Comparison of ENCODE assay signal across 8 cellular contexts in the genomic region with DNA sequence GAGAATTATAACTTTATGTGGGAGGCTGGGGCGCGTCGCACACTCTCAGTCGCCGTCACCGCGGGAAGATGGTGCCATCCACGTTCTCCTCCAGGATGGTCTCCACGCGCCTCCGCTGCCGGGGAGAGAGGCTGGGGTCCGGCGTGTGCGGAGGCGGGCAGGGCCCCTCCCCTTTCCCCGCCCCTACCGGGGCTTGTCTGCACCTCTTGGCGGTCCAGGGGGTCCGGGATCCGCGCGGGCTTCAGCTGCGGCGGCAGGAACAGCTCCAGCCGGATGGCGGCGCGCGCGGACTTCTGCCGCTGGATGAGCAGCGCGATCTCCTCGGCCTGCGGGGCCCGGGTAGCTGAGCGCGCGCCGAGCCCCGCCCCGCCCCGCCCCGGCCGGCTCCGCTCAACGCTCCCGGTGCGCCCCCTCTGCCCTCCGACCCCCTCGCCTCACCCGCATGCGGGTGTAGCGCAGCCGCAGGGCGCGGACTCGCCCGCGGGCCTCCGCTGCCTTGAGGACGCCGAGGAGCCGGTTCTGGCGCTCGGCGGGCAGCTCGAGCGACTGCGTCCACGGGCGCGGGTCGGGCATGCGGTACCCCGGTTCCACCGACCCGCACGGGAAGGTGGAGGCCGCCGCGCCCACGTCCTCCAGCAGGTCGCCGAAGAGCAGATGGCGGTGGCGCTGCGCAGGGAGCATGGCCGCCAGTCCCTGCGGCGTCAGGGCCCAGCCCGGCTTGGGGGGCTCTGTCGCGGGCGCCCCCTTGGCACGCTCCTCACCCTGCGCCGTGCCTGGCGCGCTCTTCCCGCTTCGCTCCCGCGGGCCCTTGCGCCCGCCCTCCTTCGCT. TPM values are rescaled to one million over a fixed set of nuclear protein-coding genes. Genes with fewer than 3 reads are reported as not detected.
DNase-seq lines count a peak whose midpoint lies in the region; ATAC-seq and TF ChIP-seq lines count a peak whose summit lies in the region.

No MANE protein-coding gene starts in this region.

- H3K4me3 ChIP-seq in AG09309 (ENCODE audit: control insufficient read depth, low read depth, low read length) = peak overlapping the region; percentile 28
- H3K4me3 ChIP-seq in H7 (ENCODE audit: insufficient read depth, low read depth, low read length) = peak overlapping the region; percentile 64
- H3K4me3 ChIP-seq in endodermal cell (ENCODE audit: low read length) = peak overlapping the region; percentile 70
- peak overlapping the region; percentile 44 for H3K4me3 ChIP-seq in mesodermal cell (ENCODE audit: extremely low read depth, insufficient read depth, low read length, poor library complexity, severe bottlenecking)

- peaks cover 22% of the 10 kb centered on the region for H3K4me1 Mint-ChIP-seq in activated CD8-positive, alpha-beta memory T cell treated with anti-CD3 and anti-CD28 coated beads, Interleukin-2, amount 10 ng/mL, durations not matched to agents 7 days and 5 days
- H3K4me1 Mint-ChIP-seq in endodermal cell = peaks cover 19% of the 10 kb centered on the region

- H3K9ac ChIP-seq in endodermal cell (ENCODE audit: extremely low read depth, low read length, poor library complexity, severe bottlenecking) = no peak overlapping the region

- DNase-seq in AG09309 (ENCODE audit: low read depth) (no peak), H7 (peak; percentile 97), NCI-H82 (lab: John Stamatoyannopoulos, UW) (peak; percentile 93), endodermal cell (peak; percentile 94)
- peak; percentile 78 for DNase-seq in activated CD8-positive, alpha-beta memory T cell treated with anti-CD3 and anti-CD28 coated beads, Interleukin-2, amount 10 ng/mL, durations not matched to agents 7 days and 5 days
- DNase-seq in stimulated activated CD8-positive, alpha-beta memory T cell treated with anti-CD3 and anti-CD28 coated beads, Interleukin-4, amount 100 ng/mL, for 24 hours (ENCODE audit: low read depth) = peak; percentile 63

- peaks cover 4% of the 10 kb centered on the region for H3K36me3 Mint-ChIP-seq in activated CD8-positive, alpha-beta memory T cell treated with anti-CD3 and anti-CD28 coated beads, Interleukin-2, amount 10 ng/mL, durations not matched to agents 7 days and 5 days
- no peaks in the 10 kb centered on the region for H3K36me3 Mint-ChIP-seq in endodermal cell (ENCODE audit: low read depth)

- 2 to 4% methylated on average over 20 to 108 of the region's 108 CpGs for WGBS in endodermal cell (ENCODE audit: insufficient coverage in 1 of 2, insufficient read length in 1 of 2), 2 experiments
- WGBS in mesodermal cell (ENCODE audit: insufficient coverage in 2 of 2), 2 experiments = 2 to 3% methylated on average over 73 to 94 of the region's 108 CpGs

- H3K9me3 Mint-ChIP-seq in activated CD8-positive, alpha-beta memory T cell treated with anti-CD3 and anti-CD28 coated beads, Interleukin-2, amount 10 ng/mL, durations not matched to agents 7 days and 5 days (ENCODE audit: low read depth) = peaks cover 2% of the 10 kb centered on the region
- no peaks in the 10 kb centered on the region for H3K9me3 Mint-ChIP-seq in endodermal cell

- no peak overlapping the region for H3K27ac Mint-ChIP-seq in activated CD8-positive, alpha-beta memory T cell treated with anti-CD3 and anti-CD28 coated beads, Interleukin-2, amount 10 ng/mL, durations not matched to agents 7 days and 5 days
- no peak overlapping the region for H3K27ac Mint-ChIP-seq in endodermal cell

- peak overlapping the region; percentile 58 for H3K4me3 Mint-ChIP-seq in activated CD8-positive, alpha-beta memory T cell treated with anti-CD3 and anti-CD28 coated beads, Interleukin-2, amount 10 ng/mL, durations not matched to agents 7 days and 5 days
- peak overlapping the region; percentile 64 for H3K4me3 Mint-ChIP-seq in endodermal cell

- H3K27me3 ChIP-seq in H7 (ENCODE audit: control insufficient read depth, insufficient read depth, low read length) (peaks cover 38% of the 10 kb centered on the region), endodermal cell (ENCODE audit: control insufficient read depth, insufficient read depth, low read length, poor library complexity, severe bottlenecking) (peaks cover 48% of the 10 kb centered on the region)

- peak; percentile 48 for ATAC-seq in activated CD8-positive, alpha-beta memory T cell treated with anti-CD3 and anti-CD28 coated beads, Interleukin-2, amount 10 ng/mL, durations not matched to agents 7 days and 5 days
- no peak for ATAC-seq in HG02642 (IDR thresholded peaks at IDR 0.05; ENCODE audit: poor library complexity, unreplicated experiment)

- TF ChIP-seq CTCF in AG09309 (IDR thresholded peaks at IDR 0.05; ENCODE audit: control insufficient read depth, insufficient read depth, low read depth, low read length, missing control alignments) = peak; percentile 55
- TF ChIP-seq CTCF in endodermal cell (conservative IDR thresholded peaks at IDR 0.05) = peak; percentile 82

- CTCF ChIA-PET in activated CD8-positive, alpha-beta memory T cell treated with anti-CD3 and anti-CD28 coated beads, Interleukin-2, amount 10 ng/mL, durations not matched to agents 7 days and 5 days (lab: Charles Lee) = interaction anchor here (0.7 to 8.4 kb wide), 17 partner anchors 12 to 587 kb away, joined by 3 to 110 read pairs (median 5); a partner anchor contains a TSS

- H3K27me3 Mint-ChIP-seq in activated CD8-positive, alpha-beta memory T cell treated with anti-CD3 and anti-CD28 coated beads, Interleukin-2, amount 10 ng/mL, durations not matched to agents 7 days and 5 days = peaks cover 30% of the 10 kb centered on the region
- H3K27me3 Mint-ChIP-seq in endodermal cell (ENCODE audit: insufficient read depth) = peaks cover 55% of the 10 kb centered on the region

- no peak overlapping the region for H3K27ac ChIP-seq in endodermal cell (ENCODE audit: low read depth, low read length)
- no peak overlapping the region for H3K27ac ChIP-seq in mesodermal cell (ENCODE audit: low read depth, low read length, severe bottlenecking)

- H3K9me3 ChIP-seq in endodermal cell (ENCODE audit: control insufficient read depth, low read length) (no peaks in the 10 kb centered on the region), mesodermal cell (ENCODE audit: control insufficient read depth, low read length) (peaks cover 4% of the 10 kb centered on the region)

- H3K36me3 ChIP-seq in H7 (replicated peaks; ENCODE audit: control insufficient read depth, insufficient read depth, low read length) (no peaks in the 10 kb centered on the region), endodermal cell (ENCODE audit: control insufficient read depth, insufficient read depth, low read length) (no peaks in the 10 kb centered on the region), mesodermal cell (ENCODE audit: control insufficient read depth, insufficient read depth, low read length) (no peaks in the 10 kb centered on the region)

- H3K4me1 ChIP-seq in endodermal cell (ENCODE audit: control insufficient read depth, insufficient read depth, low read length) (no peaks in the 10 kb centered on the region), mesodermal cell (ENCODE audit: control insufficient read depth, insufficient read depth, low read length, poor library complexity, severe bottlenecking) (peaks cover 7% of the 10 kb centered on the region)

RNA-seq across cellular contexts. Expression of a gene that starts 0.6 kb away (rescaled TPM):
- 0.45 TPM in 1 of 2 replicates, not detected in the other for total RNA-seq in H7 (2014; rRNA removed; shearing (Covaris generic))
- not detected for total RNA-seq in activated CD8-positive, alpha-beta memory T cell treated with anti-CD3 and anti-CD28 coated beads, Interleukin-2, amount 10 ng/mL, durations not matched to agents 7 days and 5 days
- total RNA-seq in endodermal cell = not detected
- not detected for polyA plus RNA-seq in endodermal cell (2013, experiment 1 of 2)
- not detected for polyA plus RNA-seq in endodermal cell (2013, experiment 2 of 2)
- not detected for polyA plus RNA-seq in mesodermal cell (2013, experiment 1 of 2)
- polyA plus RNA-seq in mesodermal cell (2013, experiment 2 of 2) = not detected

RNA-seq across cellular contexts. Expression of a gene that starts 3.7 kb away (rescaled TPM):
- 2.4 and 4.4 TPM in 2 replicates for total RNA-seq in H7 (2014; rRNA removed; shearing (Covaris generic))
- total RNA-seq in activated CD8-positive, alpha-beta memory T cell treated with anti-CD3 and anti-CD28 coated beads, Interleukin-2, amount 10 ng/mL, durations not matched to agents 7 days and 5 days = under 1 TPM; 0.75 to 0.99 TPM
- total RNA-seq in endodermal cell = 1 to 10 TPM; 4.1 to 5.5 TPM
- 3.0 TPM for polyA plus RNA-seq in endodermal cell (2013, experiment 1 of 2)
- polyA plus RNA-seq in endodermal cell (2013, experiment 2 of 2) = 2.8 TPM
- 4.6 TPM for polyA plus RNA-seq in mesodermal cell (2013, experiment 1 of 2)
- polyA plus RNA-seq in mesodermal cell (2013, experiment 2 of 2) = 3.4 TPM

RNA-seq across cellular contexts. Expression of a gene that starts 4.3 kb away (rescaled TPM):
- total RNA-seq in H7 (2014; rRNA removed; shearing (Covaris generic)) = 24.3 and 27.0 TPM in 2 replicates
- total RNA-seq in activated CD8-positive, alpha-beta memory T cell treated with anti-CD3 and anti-CD28 coated beads, Interleukin-2, amount 10 ng/mL, durations not matched to agents 7 days and 5 days = 100 to 1,000 TPM in 1 of 2 experiments, 10 to 100 TPM in 1; 84.5 to 119 TPM
- 10 to 100 TPM; 14.6 to 15.8 TPM for total RNA-seq in endodermal cell
- polyA plus RNA-seq in endodermal cell (2013, experiment 1 of 2) = 10.7 TPM
- 10.8 TPM for polyA plus RNA-seq in endodermal cell (2013, experiment 2 of 2)
- 12.9 TPM for polyA plus RNA-seq in mesodermal cell (2013, experiment 1 of 2)
- polyA plus RNA-seq in mesodermal cell (2013, experiment 2 of 2) = 12.2 TPM

RNA-seq across cellular contexts. Expression of a gene that starts 20.6 kb away (rescaled TPM):
- 27.3 and 29.4 TPM in 2 replicates for total RNA-seq in H7 (2014; rRNA removed; shearing (Covaris generic))
- total RNA-seq in activated CD8-positive, alpha-beta memory T cell treated with anti-CD3 and anti-CD28 coated beads, Interleukin-2, amount 10 ng/mL, durations not matched to agents 7 days and 5 days = 10 to 100 TPM; 54.3 to 57.4 TPM
- total RNA-seq in endodermal cell = 100 to 1,000 TPM in 1 of 2 donors, 10 to 100 TPM in 1; 64.3 to 110 TPM
- polyA plus RNA-seq in endodermal cell (2013, experiment 1 of 2) = 82.9 TPM
- 77.1 TPM for polyA plus RNA-seq in endodermal cell (2013, experiment 2 of 2)
- 83.7 TPM for polyA plus RNA-seq in mesodermal cell (2013, experiment 1 of 2)
- polyA plus RNA-seq in mesodermal cell (2013, experiment 2 of 2) = 77.5 TPM

RNA-seq across cellular contexts. Expression of a gene that starts 23.8 kb away (rescaled TPM):
- not detected in 2 replicates for total RNA-seq in H7 (2014; rRNA removed; shearing (Covaris generic))
- total RNA-seq in activated CD8-positive, alpha-beta memory T cell treated with anti-CD3 and anti-CD28 coated beads, Interleukin-2, amount 10 ng/mL, durations not matched to agents 7 days and 5 days = not detected
- not detected for total RNA-seq in endodermal cell
- polyA plus RNA-seq in endodermal cell (2013, experiment 1 of 2) = not detected
- polyA plus RNA-seq in endodermal cell (2013, experiment 2 of 2) = not detected
- polyA plus RNA-seq in mesodermal cell (2013, experiment 1 of 2) = not detected
- polyA plus RNA-seq in mesodermal cell (2013, experiment 2 of 2) = not detected
